ENCODE assay signal across 8 cellular contexts in the genomic region with DNA sequence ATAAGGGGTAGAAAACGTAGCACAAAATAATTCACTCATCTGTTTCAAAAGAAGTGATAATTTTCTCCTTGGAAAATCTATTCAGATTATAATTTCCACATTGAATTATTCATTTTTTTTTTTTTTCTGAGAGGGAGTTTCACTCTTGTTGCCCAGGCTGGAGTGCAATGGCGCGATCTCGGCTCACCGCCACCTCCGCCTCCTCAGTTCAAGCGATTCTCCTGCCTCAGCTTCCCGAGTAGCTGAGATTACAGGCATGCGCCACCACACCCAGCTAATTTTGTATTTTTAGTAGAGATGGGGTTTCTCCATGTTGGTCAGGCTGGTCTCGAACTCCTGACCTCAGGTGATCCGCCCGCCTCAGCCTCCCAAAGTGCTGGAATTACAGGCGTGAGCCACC. TPM values are rescaled to one million over a fixed set of nuclear protein-coding genes. Genes with fewer than 3 reads are reported as not detected.
A peak's percentile ranks its signal among the peaks of the same experiment; 100 is the strongest.
DNase-seq lines count a peak whose midpoint lies in the region; ATAC-seq and TF ChIP-seq lines count a peak whose summit lies in the region.
"Not testable (repeated sequence)": the region's sequence is repeated elsewhere in the genome, so short reads cannot be mapped to it uniquely, and the experiment has no call there.

No MANE protein-coding gene starts in this region.

- H3K4me1 ChIP-seq in HEK293 (ENCODE audit: control insufficient read depth, insufficient read depth, low read length) (peaks cover 20% of the 10 kb centered on the region), SJCRH30 (peaks cover 33% of the 10 kb centered on the region), left ventricle myocardium inferior (peaks cover 68% of the 10 kb centered on the region), vagina (peaks cover 51% of the 10 kb centered on the region)

- ATAC-seq in activated T-cell treated with anti-CD3 and anti-CD28 coated beads, Interleukin-2, amount 50 U/mL, for 72 hours (replicated peaks in 1 of 2); naive B cell (ENCODE audit: low read depth in 2 of 2): not testable (repeated sequence)

- TF ChIP-seq CTCF in HEK293 (tag by site-specific recombination; IDR thresholded peaks at IDR 0.05); left ventricle myocardium inferior (IDR thresholded peaks at IDR 0.05; ENCODE audit: borderline replicate concordance); vagina (IDR thresholded peaks at IDR 0.05): not testable (repeated sequence)

- H3K27ac Mint-ChIP-seq in activated T-cell treated with anti-CD3 and anti-CD28 coated beads, Interleukin-2, amount 50 U/mL, for 72 hours: not testable (repeated sequence)
- peak overlapping the region in 3 of 6 donors; percentile 95 to 98 (median 96) for H3K27ac Mint-ChIP-seq in naive B cell

- peaks cover 39% of the 10 kb centered on the region for H3K4me1 Mint-ChIP-seq in activated T-cell treated with anti-CD3 and anti-CD28 coated beads, Interleukin-2, amount 50 U/mL, for 72 hours (ENCODE audit: low read depth)
- peaks cover 30 to 38% (median 35%) of the 10 kb centered on the region in 3 donors for H3K4me1 Mint-ChIP-seq in naive B cell

- not testable (repeated sequence) for H3K36me3 Mint-ChIP-seq in activated T-cell treated with anti-CD3 and anti-CD28 coated beads, Interleukin-2, amount 50 U/mL, for 72 hours (ENCODE audit: insufficient read depth in 2 of 2); naive B cell

- not testable (repeated sequence) for H3K9me3 ChIP-seq in HEK293 (ENCODE audit: control insufficient read depth, insufficient read depth, low read depth, low read length); SJCRH30 (replicated peaks); left ventricle myocardium inferior (replicated peaks); vagina

- POLR2A ChIA-PET in HEK293 (lab: Yijun Ruan, JAX): not testable (repeated sequence)

- H3K36me3 ChIP-seq in HEK293 (ENCODE audit: control insufficient read depth in 2 of 2, insufficient read depth in 1 of 2, low read length in 2 of 2); SJCRH30; left ventricle myocardium inferior; vagina: not testable (repeated sequence)

- TF ChIP-seq POLR2A in vagina (IDR thresholded peaks at IDR 0.05): not testable (repeated sequence)

- H3K9me3 Mint-ChIP-seq in activated T-cell treated with anti-CD3 and anti-CD28 coated beads, Interleukin-2, amount 50 U/mL, for 72 hours; naive B cell: not testable (repeated sequence)

- peak overlapping the region; percentile 91 to 99 for H3K4me3 Mint-ChIP-seq in activated T-cell treated with anti-CD3 and anti-CD28 coated beads, Interleukin-2, amount 50 U/mL, for 72 hours
- peak overlapping the region in 7 of 8 donors; percentile 15 to 95 (median 89) for H3K4me3 Mint-ChIP-seq in naive B cell

- H3K27ac ChIP-seq in HEK293 (ENCODE audit: extremely low read depth, low read depth, low read length) (peak overlapping the region; percentile 97; the same call in 1 of the 2 replicates), caudate nucleus (ENCODE audit: low read depth, low read length) (peak overlapping the region; percentile 96), left ventricle myocardium inferior (replicated peaks) (peak overlapping the region; percentile 98), vagina (peak overlapping the region; percentile 99)
- not testable (repeated sequence) for H3K27ac ChIP-seq in SJCRH30

- intact Hi-C loops in left ventricle myocardium inferior (cut with micrococcal nuclease); vagina (cut with DNase I): not testable (repeated sequence)

- H3K4me3 ChIP-seq in HEK293 (ENCODE audit: low read depth, low read length); vagina: not testable (repeated sequence)
- H3K4me3 ChIP-seq in SJCRH30: peak overlapping the region; percentile 90
- H3K4me3 ChIP-seq in left ventricle myocardium inferior: peak overlapping the region; percentile 96
- peak overlapping the region; percentile 88 for H3K4me3 ChIP-seq in skeletal muscle cell (ENCODE audit: low read depth, low read length)

- DNase-seq in SJCRH30; activated T-cell treated with anti-CD3 and anti-CD28 coated beads, Interleukin-2, amount 50 U/mL, for 72 hours; caudate nucleus (lab: John Stamatoyannopoulos, UW); left ventricle myocardium inferior; naive B cell; skeletal muscle cell (ENCODE audit: low read depth); vagina (ENCODE audit: extremely low spot score in 2 of 2): not testable (repeated sequence)

- H3K27me3 ChIP-seq in SJCRH30; left ventricle myocardium inferior (ENCODE audit: low read depth); vagina: not testable (repeated sequence)

- CTCF ChIA-PET in HEK293 (lab: Yijun Ruan, JAX): not testable (repeated sequence)

- not testable (repeated sequence) for H3K27me3 Mint-ChIP-seq in activated T-cell treated with anti-CD3 and anti-CD28 coated beads, Interleukin-2, amount 50 U/mL, for 72 hours (ENCODE audit: low read depth); naive B cell

RNA-seq across cellular contexts. Expression of gene RERE, which starts 1.3 kb away (rescaled TPM):
- total RNA-seq in SJCRH30 (2014; rRNA removed; shearing (Covaris generic)): 47.4 and 58.6 TPM in 2 replicates
- 100 to 1,000 TPM in 1 of 2 donors, 10 to 100 TPM in 1; 98.7 to 105 TPM for total RNA-seq in activated T-cell treated with anti-CD3 and anti-CD28 coated beads, Interleukin-2, amount 50 U/mL, for 72 hours
- total RNA-seq in left ventricle myocardium inferior (141 TPM), vagina (80.3 TPM)
- polyA plus RNA-seq in naive B cell (ENCODE audit: low read depth in 6 of 6): 10 to 100 TPM; 10.7 to 50.1 (median 22.3) TPM

RNA-seq across cellular contexts. Expression of gene ENO1, which starts 59.7 kb away (rescaled TPM):
- total RNA-seq in SJCRH30 (2014; rRNA removed; shearing (Covaris generic)): 2,596 and 2,758 TPM in 2 replicates
- 1,000 to 10,000 TPM; 1,803 to 1,841 TPM for total RNA-seq in activated T-cell treated with anti-CD3 and anti-CD28 coated beads, Interleukin-2, amount 50 U/mL, for 72 hours
- total RNA-seq in left ventricle myocardium inferior (124 TPM), vagina (558 TPM)
- polyA plus RNA-seq in naive B cell (ENCODE audit: low read depth in 6 of 6): 100 to 1,000 TPM; 543 to 921 (median 629) TPM
